ENCODE assay signal across 18 cellular contexts in genomic region chr22:29275819-29276565, GRCh38. TPM values are rescaled to one million over a fixed set of nuclear protein-coding genes. Genes with fewer than 3 reads are reported as not detected.
DNase-seq lines count a peak whose midpoint lies in the region; ATAC-seq and TF ChIP-seq lines count a peak whose summit lies in the region.
"Had no signal": no experiment of that assay in that cellular context is flagged by ENCODE, and none has a peak within 500 bp of the region (broad histone marks: within the 10 kb centered on the region; RNA-seq: fewer than 3 reads in every experiment).

No MANE protein-coding gene starts in this region.

- H3K36me3 Mint-ChIP-seq in Caco-2 (ENCODE audit: insufficient read depth, unreplicated experiment), result peaks cover 100% of the 10 kb centered on the region
- H3K36me3 Mint-ChIP-seq in endodermal cell (ENCODE audit: low read depth), result peaks cover 91% of the 10 kb centered on the region
- peaks cover 70% of the 10 kb centered on the region for H3K36me3 Mint-ChIP-seq in natural killer cell treated with Interleukin-12 subunit alpha and Interleukin-12 subunit beta and Interleukin-15 and Interleukin-18, amount 100 ng/mL, for 72 hours

- no peak overlapping the region for H3K27ac ChIP-seq in endodermal cell (ENCODE audit: low read depth, low read length)
- H3K27ac ChIP-seq: BLaER1, right atrium auricular region had no signal

- no peaks in the 10 kb centered on the region for H3K9me3 ChIP-seq in Caco-2
- no peaks in the 10 kb centered on the region for H3K9me3 ChIP-seq in endodermal cell (ENCODE audit: control insufficient read depth, low read length)
- H3K9me3 ChIP-seq: BLaER1, MG63, right atrium auricular region had no signal

- H3K27me3 Mint-ChIP-seq in Caco-2 (ENCODE audit: insufficient read depth, unreplicated experiment) (no peaks in the 10 kb centered on the region), endodermal cell (ENCODE audit: insufficient read depth) (no peaks in the 10 kb centered on the region)
- H3K27me3 Mint-ChIP-seq in natural killer cell treated with Interleukin-12 subunit alpha and Interleukin-12 subunit beta and Interleukin-15 and Interleukin-18, amount 100 ng/mL, for 72 hours, result no peaks in the 10 kb centered on the region

- H3K9me3 Mint-ChIP-seq in Caco-2 (ENCODE audit: unreplicated experiment), result no peaks in the 10 kb centered on the region
- no peaks in the 10 kb centered on the region for H3K9me3 Mint-ChIP-seq in endodermal cell
- no peaks in the 10 kb centered on the region for H3K9me3 Mint-ChIP-seq in natural killer cell treated with Interleukin-12 subunit alpha and Interleukin-12 subunit beta and Interleukin-15 and Interleukin-18, amount 100 ng/mL, for 72 hours
- H3K9me3 Mint-ChIP-seq: immature natural killer cell had no signal

- no peak overlapping the region for H3K9ac ChIP-seq in endodermal cell (ENCODE audit: extremely low read depth, low read length, poor library complexity, severe bottlenecking)
- H3K9ac ChIP-seq: BLaER1 had no signal

- CTCF ChIA-PET in Caco-2 (lab: Charles Lee), result no interaction called here

- H3K36me3 ChIP-seq in Caco-2 (ENCODE audit: control insufficient read depth, insufficient read depth, low read length) (peaks cover 10% of the 10 kb centered on the region), endodermal cell (ENCODE audit: control insufficient read depth, insufficient read depth, low read length) (peaks cover 95% of the 10 kb centered on the region)

- POLR2A ChIA-PET in Caco-2 (lab: Charles Lee), result interaction anchor here (0.9 kb wide), 1 partner anchor 25 kb away, joined by 3 read pairs; no protein-coding TSS in a partner anchor

- no TSS peak for BruUV-seq in Caco-2 (replicated peaks; lab: Mats Ljungman, UMichigan)

- H3K27ac Mint-ChIP-seq in Caco-2 (ENCODE audit: unreplicated experiment), result peak overlapping the region; percentile 86
- peak overlapping the region; percentile 67 for H3K27ac Mint-ChIP-seq in endodermal cell
- peak overlapping the region; percentile 11 to 45 for H3K27ac Mint-ChIP-seq in natural killer cell treated with Interleukin-12 subunit alpha and Interleukin-12 subunit beta and Interleukin-15 and Interleukin-18, amount 100 ng/mL, for 72 hours

- H3K4me3 Mint-ChIP-seq in Caco-2 (ENCODE audit: unreplicated experiment) (peak overlapping the region; percentile 39), endodermal cell (no peak overlapping the region)
- H3K4me3 Mint-ChIP-seq in natural killer cell treated with Interleukin-12 subunit alpha and Interleukin-12 subunit beta and Interleukin-15 and Interleukin-18, amount 100 ng/mL, for 72 hours, result peak overlapping the region; percentile 35

- H3K4me1 Mint-ChIP-seq in Caco-2 (ENCODE audit: low read depth, unreplicated experiment), result peaks cover 35% of the 10 kb centered on the region
- peaks cover 20% of the 10 kb centered on the region for H3K4me1 Mint-ChIP-seq in endodermal cell
- H3K4me1 Mint-ChIP-seq in natural killer cell treated with Interleukin-12 subunit alpha and Interleukin-12 subunit beta and Interleukin-15 and Interleukin-18, amount 100 ng/mL, for 72 hours (ENCODE audit: low read depth in 2 of 2), result peaks cover 58 to 69% of the 10 kb centered on the region in 2 donors

- TF ChIP-seq CTCF in Caco-2 (IDR thresholded peaks at IDR 0.05; ENCODE audit: insufficient read depth in 1 of 2, low read depth in 1 of 2, low read length in 1 of 2, severe bottlenecking in 1 of 2, unreplicated experiment in 1 of 2) (no peak), endodermal cell (conservative IDR thresholded peaks at IDR 0.05) (no peak)

- DNase-seq in Caco-2, result no peak
- peak; percentile 68 for DNase-seq in LoVo (ENCODE audit: low spot score)
- DNase-seq in endodermal cell, result no peak
- no peak for DNase-seq in natural killer cell treated with Interleukin-12 subunit alpha and Interleukin-12 subunit beta and Interleukin-15 and Interleukin-18, amount 100 ng/mL, for 72 hours (ENCODE audit: low spot score)
- no peak for DNase-seq in T-helper 9 cell
- DNase-seq in SK-N-DZ (ENCODE audit: low spot score), result no peak
- DNase-seq in putamen (ENCODE audit: low spot score), result no peak
- DNase-seq: activated CD4-positive, CD25-positive, alpha-beta regulatory T cell; EL; foreskin fibroblast; immature natural killer cell; MG63; SIG-M5; stimulated activated CD4-positive, alpha-beta T cell treated with anti-CD3 and anti-CD28 coated beads, Interleukin-4, amount 100 ng/mL, for 1 hour; stimulated activated naive CD4-positive, alpha-beta T cell had no signal

- H3K27me3 ChIP-seq in Caco-2 (replicated peaks; ENCODE audit: control insufficient read depth, insufficient read depth, low read length) (no peaks in the 10 kb centered on the region), endodermal cell (ENCODE audit: control insufficient read depth, insufficient read depth, low read length, poor library complexity, severe bottlenecking) (no peaks in the 10 kb centered on the region)
- H3K27me3 ChIP-seq: BLaER1, MG63, right atrium auricular region had no signal

- no peak for ATAC-seq in natural killer cell treated with Interleukin-12 subunit alpha and Interleukin-12 subunit beta and Interleukin-15 and Interleukin-18, amount 100 ng/mL, for 72 hours
- ATAC-seq in HG03432 (IDR thresholded peaks at IDR 0.05; ENCODE audit: unreplicated experiment), result no peak

- H3K4me3 ChIP-seq in Caco-2 (ENCODE audit: low read depth, low read length) (no peak overlapping the region), endodermal cell (ENCODE audit: low read length) (no peak overlapping the region)
- H3K4me3 ChIP-seq: BLaER1, MG63, right atrium auricular region had no signal

- H3K4me1 ChIP-seq in Caco-2 (peaks cover 36% of the 10 kb centered on the region), endodermal cell (ENCODE audit: control insufficient read depth, insufficient read depth, low read length) (peaks cover 4% of the 10 kb centered on the region)

- intact Hi-C loops in Caco-2 (cut with micrococcal nuclease; ENCODE audit: unreplicated experiment), result no loop called here

- WGBS in endodermal cell (ENCODE audit: insufficient coverage in 1 of 2, insufficient read length in 1 of 2), 2 experiments, result 93 to 100% methylated on average over 3 of the region's 3 CpGs

RNA-seq across cellular contexts. Expression of gene EWSR1, which starts 7.9 kb away (rescaled TPM):
- total RNA-seq in Caco-2 (2022), result 343 and 358 TPM in 2 replicates
- total RNA-seq in endodermal cell, result 100 to 1,000 TPM; 295 to 352 TPM
- polyA plus RNA-seq in endodermal cell (2013, experiment 1 of 2), result 394 TPM
- polyA plus RNA-seq in endodermal cell (2013, experiment 2 of 2), result 355 TPM
- total RNA-seq in natural killer cell treated with Interleukin-12 subunit alpha and Interleukin-12 subunit beta and Interleukin-15 and Interleukin-18, amount 100 ng/mL, for 72 hours, result 100 to 1,000 TPM; 344 to 348 TPM
- 186 and 209 TPM in 2 replicates for polyA plus RNA-seq in SK-N-DZ (2014; cell fraction: cytosol; rRNA removed)
- 411 and 553 TPM in 2 replicates for polyA plus RNA-seq in SK-N-DZ (2014; cell fraction: nucleus; rRNA removed)

RNA-seq across cellular contexts. Expression of gene RHBDD3, which starts 8.2 kb away (rescaled TPM):
- total RNA-seq in Caco-2 (2022) (47.7 and 49.6 TPM in 2 replicates), endodermal cell (10 to 100 TPM; 65.0 to 75.2 TPM)
- 45.2 TPM for polyA plus RNA-seq in endodermal cell (2013, experiment 1 of 2)
- polyA plus RNA-seq in endodermal cell (2013, experiment 2 of 2), result 37.1 TPM
- 10 to 100 TPM; 33.6 to 69.0 TPM for total RNA-seq in natural killer cell treated with Interleukin-12 subunit alpha and Interleukin-12 subunit beta and Interleukin-15 and Interleukin-18, amount 100 ng/mL, for 72 hours
- 92.4 and 120 TPM in 2 replicates for polyA plus RNA-seq in SK-N-DZ (2014; cell fraction: cytosol; rRNA removed)
- 74.4 and 98.6 TPM in 2 replicates for polyA plus RNA-seq in SK-N-DZ (2014; cell fraction: nucleus; rRNA removed)

RNA-seq across cellular contexts. Expression of gene GAS2L1, which starts 30.5 kb away (rescaled TPM):
- total RNA-seq in Caco-2 (2022), result 20.4 and 21.1 TPM in 2 replicates
- 10 to 100 TPM; 22.2 to 24.9 TPM for total RNA-seq in endodermal cell
- polyA plus RNA-seq in endodermal cell (2013, experiment 1 of 2), result 13.9 TPM
- 14.7 TPM for polyA plus RNA-seq in endodermal cell (2013, experiment 2 of 2)
- total RNA-seq in natural killer cell treated with Interleukin-12 subunit alpha and Interleukin-12 subunit beta and Interleukin-15 and Interleukin-18, amount 100 ng/mL, for 72 hours, result under 1 TPM in 1 of 2 donors, not detected in 1; 0.43 TPM
- 4.5 and 4.6 TPM in 2 replicates for polyA plus RNA-seq in SK-N-DZ (2014; cell fraction: cytosol; rRNA removed)
- polyA plus RNA-seq in SK-N-DZ (2014; cell fraction: nucleus; rRNA removed), result 7.8 and 10.7 TPM in 2 replicates

RNA-seq across cellular contexts. Expression of gene RASL10A, which starts 39.5 kb away (rescaled TPM):
- total RNA-seq in Caco-2 (2022) (1.1 and 1.8 TPM in 2 replicates), endodermal cell (1 to 10 TPM; 1.3 TPM)
- 1.0 TPM for polyA plus RNA-seq in endodermal cell (2013, experiment 1 of 2)
- 1.1 TPM for polyA plus RNA-seq in endodermal cell (2013, experiment 2 of 2)
- total RNA-seq in natural killer cell treated with Interleukin-12 subunit alpha and Interleukin-12 subunit beta and Interleukin-15 and Interleukin-18, amount 100 ng/mL, for 72 hours, result 1 to 10 TPM; 2.0 TPM
- 1.0 TPM in 1 of 2 replicates, not detected in the other for polyA plus RNA-seq in SK-N-DZ (2014; cell fraction: cytosol; rRNA removed)
- polyA plus RNA-seq in SK-N-DZ (2014; cell fraction: nucleus; rRNA removed), result 1.4 and 6.4 TPM in 2 replicates
- polyA plus RNA-seq: immature natural killer cell had no signal

Comparison
In these comparisons a context has a peak if more than half of its experiments do, and no peak if none do; other contexts are left out.
1. H3K27ac Mint-ChIP-seq: peak in every context shown above with its lines; median percentile 86 in Caco-2; 67 in endodermal cell; 28 in natural killer cell treated with Interleukin-12 subunit alpha and Interleukin-12 subunit beta and Interleukin-15 and Interleukin-18, amount 100 ng/mL, for 72 hours.
2. RNA of gene GAS2L1, which starts 30.5 kb away (total RNA-seq): 22.2 to 24.9 TPM in endodermal cell and 20.4 to 21.1 TPM in Caco-2; 0.43 TPM in natural killer cell treated with Interleukin-12 subunit alpha and Interleukin-12 subunit beta and Interleukin-15 and Interleukin-18, amount 100 ng/mL, for 72 hours; every median in the first group is over 10 times any median in the second.